In the genomic region with DNA sequence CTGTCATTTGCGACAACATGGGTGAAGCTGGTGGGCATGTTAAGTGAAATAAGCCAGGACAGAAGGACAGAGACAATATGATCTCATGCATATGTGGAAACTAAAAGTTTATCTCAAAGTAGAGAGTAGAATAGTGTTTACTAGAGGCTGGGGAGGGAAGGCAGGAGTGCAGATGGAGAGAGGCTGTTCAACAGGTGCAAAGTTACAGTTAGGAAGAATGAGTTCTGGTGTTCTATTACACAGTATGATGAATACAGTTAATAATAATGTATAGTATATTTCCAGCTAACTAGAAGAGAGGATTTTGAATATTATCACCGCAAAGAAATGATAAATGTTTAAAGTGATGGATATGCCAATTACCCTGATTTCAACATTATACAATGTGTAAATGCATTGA, we compare ENCODE assay signal across 23 cellular contexts.
"Had no signal": no experiment of that assay in that cellular context is flagged by ENCODE, and none has a peak within 500 bp of the region (broad histone marks: within the 10 kb centered on the region; RNA-seq: fewer than 3 reads in every experiment).

No MANE protein-coding gene starts in this region.

- H3K9me3 ChIP-seq: breast epithelium, colonic mucosa, Peyer's patch, SK-N-SH had no signal

- H3K4me2 ChIP-seq: SK-N-SH had no signal

- H3K27me3 ChIP-seq: breast epithelium, colonic mucosa, Peyer's patch, SJCRH30 had no signal

- H3K27ac ChIP-seq: breast epithelium, colonic mucosa, Peyer's patch, RWPE1, SJCRH30 had no signal

- H3K4me1 ChIP-seq: breast epithelium, colonic mucosa, Peyer's patch had no signal

- H3K36me3 ChIP-seq: breast epithelium, colonic mucosa, Peyer's patch had no signal

- DNase-seq: activated CD4-positive, alpha-beta T cell treated with anti-CD3 and anti-CD28 coated beads for 4 hours; activated CD8-positive, alpha-beta memory T cell treated with anti-CD3 and anti-CD28 coated beads, Interleukin-2, amount 50 U/mL, for 48 hours; activated CD8-positive, alpha-beta T cell treated with anti-CD3 and anti-CD28 coated beads for 36 hours; activated naive CD4-positive, alpha-beta T cell treated with anti-CD3 and anti-CD28 coated beads, Interleukin-2, amount 50 U/mL, for 16 hours; activated naive CD8-positive, alpha-beta T cell treated with anti-CD3 and anti-CD28 coated beads, Interleukin-2, amount 10 ng/mL, durations not matched to agents 7 days and 5 days; activated T-cell treated with anti-CD3 and anti-CD28 coated beads, Interleukin-2, amount 50 U/mL, for 1 hour; aorta; caudate nucleus; colonic mucosa; NCI-H1092 treated with DMSO at 0.1 percent for 48 hours; NCI-H1417 treated with DMSO at 0.1 percent for 48 hours; NCI-H1694; NCI-H2029; NCI-H510A treated with DMSO at 0.1 percent for 48 hours; NCI-H69; NK-92 treated with Interleukin-12 subunit alpha and Interleukin-12 subunit beta, amount 100 ng/mL, for 24 hours; Peyer's patch; Right ventricle myocardium superior; SK-N-SH had no signal

- ATAC-seq: activated CD4-positive, CD25-positive, alpha-beta regulatory T cell treated with anti-CD3 and anti-CD28 coated beads, Interleukin-2, amount 50 U/mL, for 24 hours; activated CD8-positive, alpha-beta T cell treated with anti-CD3 and anti-CD28 coated beads for 36 hours had no signal

- H3K9ac ChIP-seq: SK-N-SH had no signal

- H3K4me3 ChIP-seq: breast epithelium, colonic mucosa, Peyer's patch, SJCRH30 had no signal
